ENCODE assay signal across 1 cellular context in the genomic region with DNA sequence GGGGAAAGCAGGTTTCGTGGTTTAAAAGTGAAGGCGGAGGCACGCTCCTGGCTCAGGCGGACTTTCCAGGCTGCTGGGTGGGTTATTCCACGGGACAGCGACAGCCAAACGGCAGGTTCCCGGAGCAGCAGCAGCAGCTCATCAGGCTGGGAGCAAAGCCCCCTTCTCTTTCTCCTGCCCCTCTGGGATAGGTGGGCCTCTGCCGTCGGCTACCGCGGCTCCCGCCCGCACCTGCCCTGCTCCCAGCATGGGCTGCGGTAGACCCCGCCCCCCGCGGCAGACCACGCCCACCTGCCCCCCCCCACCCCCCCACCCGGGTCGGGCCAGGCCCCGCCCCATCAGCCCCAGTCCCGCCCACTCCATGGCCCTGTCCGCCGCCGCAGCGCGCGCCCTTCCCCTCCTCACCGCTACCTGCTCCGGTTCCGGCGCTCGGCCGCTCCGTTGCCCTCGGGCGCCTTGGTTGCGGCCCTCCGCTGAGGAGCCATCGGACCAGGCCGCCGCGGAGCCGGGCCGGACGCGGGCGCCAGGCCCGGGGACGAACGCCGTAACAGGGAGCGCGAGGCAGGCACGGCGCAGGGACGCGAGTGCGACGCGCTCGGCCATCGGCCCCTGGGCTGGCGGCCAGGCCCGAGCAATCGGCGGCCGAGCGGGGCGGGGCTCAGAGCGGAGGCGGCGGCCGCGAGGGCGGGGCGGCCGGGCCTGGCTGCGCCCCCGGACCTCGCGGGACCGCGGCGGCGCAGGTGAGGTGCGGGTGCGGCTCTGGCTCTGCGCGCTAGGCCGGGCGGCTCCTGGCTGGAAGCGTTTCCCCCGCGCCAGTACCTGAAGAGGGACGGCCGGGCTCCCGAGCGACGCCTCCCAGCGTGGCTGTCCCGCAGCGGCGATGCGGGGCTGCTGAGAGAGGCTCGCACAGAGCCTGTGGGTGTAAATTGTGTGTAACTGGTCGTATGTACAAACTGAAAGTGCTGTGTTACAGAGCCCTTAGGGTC.
TF ChIP-seq lines count a peak whose summit lies in the region.

A gene (plus strand): TSS at position 347 of the 986 bp plus-strand sequence. CDS start 1,453 bp downstream, outside the sequence.
A gene with protein sequence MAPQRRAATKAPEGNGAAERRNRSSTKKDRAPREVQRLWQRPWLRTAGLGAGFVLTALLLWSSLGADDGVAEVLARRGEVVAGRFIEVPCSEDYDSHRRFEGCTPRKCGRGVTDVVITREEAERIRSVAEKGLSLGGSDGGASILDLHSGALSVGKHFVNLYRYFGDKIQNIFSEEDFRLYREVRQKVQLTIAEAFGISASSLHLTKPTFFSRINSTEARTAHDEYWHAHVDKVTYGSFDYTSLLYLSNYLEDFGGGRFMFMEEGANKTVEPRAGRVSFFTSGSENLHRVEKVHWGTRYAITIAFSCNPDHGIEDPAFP (minus strand): TSS at position 586 of the 986 bp plus-strand sequence. CDS start 101 bp downstream, at position 485.

TF ChIP-seq in HepG2, 621 proteins besides CTCF, POLR2A, EP300 and RAD21 (continued from another document):
- TF ChIP-seq, protein P1, sequence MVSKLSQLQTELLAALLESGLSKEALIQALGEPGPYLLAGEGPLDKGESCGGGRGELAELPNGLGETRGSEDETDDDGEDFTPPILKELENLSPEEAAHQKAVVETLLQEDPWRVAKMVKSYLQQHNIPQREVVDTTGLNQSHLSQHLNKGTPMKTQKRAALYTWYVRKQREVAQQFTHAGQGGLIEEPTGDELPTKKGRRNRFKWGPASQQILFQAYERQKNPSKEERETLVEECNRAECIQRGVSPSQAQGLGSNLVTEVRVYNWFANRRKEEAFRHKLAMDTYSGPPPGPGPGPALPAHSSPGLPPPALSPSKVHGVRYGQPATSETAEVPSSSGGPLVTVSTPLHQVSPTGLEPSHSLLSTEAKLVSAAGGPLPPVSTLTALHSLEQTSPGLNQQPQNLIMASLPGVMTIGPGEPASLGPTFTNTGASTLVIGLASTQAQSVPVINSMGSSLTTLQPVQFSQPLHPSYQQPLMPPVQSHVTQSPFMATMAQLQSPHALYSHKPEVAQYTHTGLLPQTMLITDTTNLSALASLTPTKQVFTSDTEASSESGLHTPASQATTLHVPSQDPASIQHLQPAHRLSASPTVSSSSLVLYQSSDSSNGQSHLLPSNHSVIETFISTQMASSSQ (IDR thresholded peaks at IDR 0.05; ENCODE audit: low read depth), result no peak
- TF ChIP-seq, protein P1 (CRISPR knock-in tag; IDR thresholded peaks at IDR 0.05; ENCODE audit: borderline replicate concordance), result no peak
- TF ChIP-seq BCL6 (CRISPR knock-in tag; IDR thresholded peaks at IDR 0.05) (no peak), TP53 (CRISPR knock-in tag; conservative IDR thresholded peaks at IDR 0.05) (no peak), ZNF615 (CRISPR knock-in tag; IDR thresholded peaks at IDR 0.05; ENCODE audit: borderline replicate concordance) (no peak), CEBPB (IDR thresholded peaks at IDR 0.05; ENCODE audit: borderline replicate concordance, low read depth, low read length) (no peak), U2AF2 (IDR thresholded peaks at IDR 0.05; ENCODE audit: low read depth, low read length) (no peak), NCOR1 (IDR thresholded peaks at IDR 0.05; ENCODE audit: borderline replicate concordance, low read length) (no peak), JUNB (CRISPR knock-in tag; IDR thresholded peaks at IDR 0.05; ENCODE audit: borderline replicate concordance) (no peak), DPF2 (CRISPR knock-in tag; IDR thresholded peaks at IDR 0.05; ENCODE audit: borderline replicate concordance, low read depth) (no peak), MTA1 (CRISPR knock-in tag; IDR thresholded peaks at IDR 0.05; ENCODE audit: borderline replicate concordance) (peak; percentile 14; the same call in 1 of the 2 replicates), HOXD1 (CRISPR knock-in tag; IDR thresholded peaks at IDR 0.05) (peak; percentile 68; the same call in 1 of the 2 replicates), ZNF746 (CRISPR knock-in tag; IDR thresholded peaks at IDR 0.05) (no peak; the same call in 1 of the 2 replicates), KMT2B (CRISPR knock-in tag; IDR thresholded peaks at IDR 0.05) (peak; percentile 69; the same call in 1 of the 2 replicates), XBP1 (CRISPR knock-in tag; IDR thresholded peaks at IDR 0.05) (no peak), ZNF10 (CRISPR knock-in tag; IDR thresholded peaks at IDR 0.05; ENCODE audit: borderline replicate concordance, low read depth) (no peak), PLRG1 (conservative IDR thresholded peaks at IDR 0.05) (no peak), HMGA1 (CRISPR knock-in tag; conservative IDR thresholded peaks at IDR 0.05) (no peak), ZFP36 (IDR thresholded peaks at IDR 0.05; ENCODE audit: borderline replicate concordance, low read depth, low read length, partially characterized antibody) (no peak)
- TF ChIP-seq, protein P2, sequence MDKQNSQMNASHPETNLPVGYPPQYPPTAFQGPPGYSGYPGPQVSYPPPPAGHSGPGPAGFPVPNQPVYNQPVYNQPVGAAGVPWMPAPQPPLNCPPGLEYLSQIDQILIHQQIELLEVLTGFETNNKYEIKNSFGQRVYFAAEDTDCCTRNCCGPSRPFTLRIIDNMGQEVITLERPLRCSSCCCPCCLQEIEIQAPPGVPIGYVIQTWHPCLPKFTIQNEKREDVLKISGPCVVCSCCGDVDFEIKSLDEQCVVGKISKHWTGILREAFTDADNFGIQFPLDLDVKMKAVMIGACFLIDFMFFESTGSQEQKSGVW (CRISPR knock-in tag; IDR thresholded peaks at IDR 0.05; ENCODE audit: borderline replicate concordance), result no peak
- TF ChIP-seq, protein P3, sequence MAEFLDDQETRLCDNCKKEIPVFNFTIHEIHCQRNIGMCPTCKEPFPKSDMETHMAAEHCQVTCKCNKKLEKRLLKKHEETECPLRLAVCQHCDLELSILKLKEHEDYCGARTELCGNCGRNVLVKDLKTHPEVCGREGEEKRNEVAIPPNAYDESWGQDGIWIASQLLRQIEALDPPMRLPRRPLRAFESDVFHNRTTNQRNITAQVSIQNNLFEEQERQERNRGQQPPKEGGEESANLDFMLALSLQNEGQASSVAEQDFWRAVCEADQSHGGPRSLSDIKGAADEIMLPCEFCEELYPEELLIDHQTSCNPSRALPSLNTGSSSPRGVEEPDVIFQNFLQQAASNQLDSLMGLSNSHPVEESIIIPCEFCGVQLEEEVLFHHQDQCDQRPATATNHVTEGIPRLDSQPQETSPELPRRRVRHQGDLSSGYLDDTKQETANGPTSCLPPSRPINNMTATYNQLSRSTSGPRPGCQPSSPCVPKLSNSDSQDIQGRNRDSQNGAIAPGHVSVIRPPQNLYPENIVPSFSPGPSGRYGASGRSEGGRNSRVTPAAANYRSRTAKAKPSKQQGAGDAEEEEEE (CRISPR knock-in tag; IDR thresholded peaks at IDR 0.05; ENCODE audit: borderline replicate concordance), result no peak
- TF ChIP-seq, protein P4, sequence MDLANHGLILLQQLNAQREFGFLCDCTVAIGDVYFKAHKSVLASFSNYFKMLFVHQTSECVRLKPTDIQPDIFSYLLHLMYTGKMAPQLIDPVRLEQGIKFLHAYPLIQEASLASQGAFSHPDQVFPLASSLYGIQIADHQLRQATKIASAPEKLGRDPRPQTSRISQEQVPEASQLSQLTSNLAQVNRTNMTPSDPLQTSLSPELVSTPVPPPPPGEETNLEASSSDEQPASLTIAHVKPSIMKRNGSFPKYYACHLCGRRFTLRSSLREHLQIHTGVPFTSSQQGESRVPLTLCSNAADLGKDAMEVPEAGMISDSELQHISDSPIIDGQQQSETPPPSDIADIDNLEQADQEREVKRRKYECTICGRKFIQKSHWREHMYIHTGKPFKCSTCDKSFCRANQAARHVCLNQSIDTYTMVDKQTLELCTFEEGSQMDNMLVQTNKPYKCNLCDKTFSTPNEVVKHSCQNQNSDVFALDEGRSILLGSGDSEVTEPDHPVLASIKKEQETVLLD (CRISPR knock-in tag; IDR thresholded peaks at IDR 0.05; ENCODE audit: low read depth), result peak; percentile 95
- TF ChIP-seq, protein P5, sequence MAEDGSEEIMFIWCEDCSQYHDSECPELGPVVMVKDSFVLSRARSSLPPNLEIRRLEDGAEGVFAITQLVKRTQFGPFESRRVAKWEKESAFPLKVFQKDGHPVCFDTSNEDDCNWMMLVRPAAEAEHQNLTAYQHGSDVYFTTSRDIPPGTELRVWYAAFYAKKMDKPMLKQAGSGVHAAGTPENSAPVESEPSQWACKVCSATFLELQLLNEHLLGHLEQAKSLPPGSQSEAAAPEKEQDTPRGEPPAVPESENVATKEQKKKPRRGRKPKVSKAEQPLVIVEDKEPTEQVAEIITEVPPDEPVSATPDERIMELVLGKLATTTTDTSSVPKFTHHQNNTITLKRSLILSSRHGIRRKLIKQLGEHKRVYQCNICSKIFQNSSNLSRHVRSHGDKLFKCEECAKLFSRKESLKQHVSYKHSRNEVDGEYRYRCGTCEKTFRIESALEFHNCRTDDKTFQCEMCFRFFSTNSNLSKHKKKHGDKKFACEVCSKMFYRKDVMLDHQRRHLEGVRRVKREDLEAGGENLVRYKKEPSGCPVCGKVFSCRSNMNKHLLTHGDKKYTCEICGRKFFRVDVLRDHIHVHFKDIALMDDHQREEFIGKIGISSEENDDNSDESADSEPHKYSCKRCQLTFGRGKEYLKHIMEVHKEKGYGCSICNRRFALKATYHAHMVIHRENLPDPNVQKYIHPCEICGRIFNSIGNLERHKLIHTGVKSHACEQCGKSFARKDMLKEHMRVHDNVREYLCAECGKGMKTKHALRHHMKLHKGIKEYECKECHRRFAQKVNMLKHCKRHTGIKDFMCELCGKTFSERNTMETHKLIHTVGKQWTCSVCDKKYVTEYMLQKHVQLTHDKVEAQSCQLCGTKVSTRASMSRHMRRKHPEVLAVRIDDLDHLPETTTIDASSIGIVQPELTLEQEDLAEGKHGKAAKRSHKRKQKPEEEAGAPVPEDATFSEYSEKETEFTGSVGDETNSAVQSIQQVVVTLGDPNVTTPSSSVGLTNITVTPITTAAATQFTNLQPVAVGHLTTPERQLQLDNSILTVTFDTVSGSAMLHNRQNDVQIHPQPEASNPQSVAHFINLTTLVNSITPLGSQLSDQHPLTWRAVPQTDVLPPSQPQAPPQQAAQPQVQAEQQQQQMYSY (CRISPR knock-in tag; IDR thresholded peaks at IDR 0.05), result peak; percentile 61; the same call in 1 of the 2 replicates
- TF ChIP-seq, protein P6, sequence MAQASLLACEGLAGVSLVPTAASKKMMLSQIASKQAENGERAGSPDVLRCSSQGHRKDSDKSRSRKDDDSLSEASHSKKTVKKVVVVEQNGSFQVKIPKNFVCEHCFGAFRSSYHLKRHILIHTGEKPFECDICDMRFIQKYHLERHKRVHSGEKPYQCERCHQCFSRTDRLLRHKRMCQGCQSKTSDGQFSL (CRISPR knock-in tag; IDR thresholded peaks at IDR 0.05), result peak; percentile 55; the same call in 1 of the 2 replicates
- TF ChIP-seq, protein P7, sequence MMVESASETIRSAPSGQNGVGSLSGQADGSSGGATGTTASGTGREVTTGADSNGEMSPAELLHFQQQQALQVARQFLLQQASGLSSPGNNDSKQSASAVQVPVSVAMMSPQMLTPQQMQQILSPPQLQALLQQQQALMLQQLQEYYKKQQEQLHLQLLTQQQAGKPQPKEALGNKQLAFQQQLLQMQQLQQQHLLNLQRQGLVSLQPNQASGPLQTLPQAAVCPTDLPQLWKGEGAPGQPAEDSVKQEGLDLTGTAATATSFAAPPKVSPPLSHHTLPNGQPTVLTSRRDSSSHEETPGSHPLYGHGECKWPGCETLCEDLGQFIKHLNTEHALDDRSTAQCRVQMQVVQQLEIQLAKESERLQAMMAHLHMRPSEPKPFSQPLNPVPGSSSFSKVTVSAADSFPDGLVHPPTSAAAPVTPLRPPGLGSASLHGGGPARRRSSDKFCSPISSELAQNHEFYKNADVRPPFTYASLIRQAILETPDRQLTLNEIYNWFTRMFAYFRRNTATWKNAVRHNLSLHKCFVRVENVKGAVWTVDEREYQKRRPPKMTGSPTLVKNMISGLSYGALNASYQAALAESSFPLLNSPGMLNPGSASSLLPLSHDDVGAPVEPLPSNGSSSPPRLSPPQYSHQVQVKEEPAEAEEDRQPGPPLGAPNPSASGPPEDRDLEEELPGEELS (CRISPR knock-in tag; IDR thresholded peaks at IDR 0.05), result no peak; the same call in 1 of the 2 replicates
